Comparison of ENCODE assay signal across 8 cellular contexts in genomic region chr5:87267574-87268125, GRCh38. TPM values are rescaled to one million over a fixed set of nuclear protein-coding genes. Genes with fewer than 3 reads are reported as not detected.
DNase-seq lines count a peak whose midpoint lies in the region; ATAC-seq and TF ChIP-seq lines count a peak whose summit lies in the region.

Gene RASA1, plus strand, starts transcription at chr5:87267883. Its CDS starts 569 bp downstream, at chr5:87268452.

- H3K9me2 ChIP-seq in OCI-LY1 (ENCODE audit: low read depth, low read length) = no peaks in the 10 kb centered on the region

- no peaks in the 10 kb centered on the region for H3K27me3 ChIP-seq in OCI-LY1 (ENCODE audit: insufficient read depth, low read length)

- H3K27ac Mint-ChIP-seq in endothelial cell (ENCODE audit: unreplicated experiment) = peak within 1 kb of the TSS; percentile 91
- peak within 1 kb of the TSS; percentile 98 for H3K27ac Mint-ChIP-seq in mesothelial cell of epicardium

- H3K27me3 Mint-ChIP-seq in endothelial cell (ENCODE audit: unreplicated experiment) (peaks cover 10% of the 10 kb centered on the region), mesothelial cell of epicardium (ENCODE audit: low read depth) (peaks cover 10% of the 10 kb centered on the region)

- H3K9me3 Mint-ChIP-seq in endothelial cell (ENCODE audit: unreplicated experiment) (no peaks in the 10 kb centered on the region), mesothelial cell of epicardium (no peaks in the 10 kb centered on the region)

- H3K4me2 ChIP-seq in OCI-LY1 (ENCODE audit: low read length) = peak within 1 kb of the TSS; percentile 98

- TF ChIP-seq CTCF in OCI-LY1 (IDR thresholded peaks at IDR 0.05; ENCODE audit: low read length) (no peak), endothelial cell (IDR thresholded peaks at IDR 0.05; ENCODE audit: unreplicated experiment) (no peak), mesothelial cell of epicardium (IDR thresholded peaks at IDR 0.05; ENCODE audit: unreplicated experiment) (no peak)

- H3K4me1 Mint-ChIP-seq in endothelial cell (ENCODE audit: unreplicated experiment) (peaks cover 22% of the 10 kb centered on the region), mesothelial cell of epicardium (peaks cover 25% of the 10 kb centered on the region)

- peak within 1 kb of the TSS; percentile 42 for H3K27ac ChIP-seq in OCI-LY1 (ENCODE audit: low read depth, low read length, poor library complexity, severe bottlenecking)

- H3K4me3 Mint-ChIP-seq in endothelial cell (ENCODE audit: unreplicated experiment) (peak within 1 kb of the TSS; percentile 99), mesothelial cell of epicardium (peak within 1 kb of the TSS; percentile 96)

- H3K36me3 ChIP-seq in OCI-LY1 (ENCODE audit: insufficient read depth, low read length) = 0 out of 2 replicates have a peak, but pooled peaks cover 5% of the 10 kb centered on the region

- H2AFZ ChIP-seq in OCI-LY1 (ENCODE audit: low read length) = peak within 1 kb of the TSS; percentile 39

- peak; percentile 41 for ATAC-seq in GM21526 (IDR thresholded peaks at IDR 0.05; ENCODE audit: low FRiP score, unreplicated experiment)

- H4K20me1 ChIP-seq in OCI-LY1 (ENCODE audit: insufficient read depth, low read length) = no peaks in the 10 kb centered on the region

- peak within 1 kb of the TSS; percentile 80 for H3K9ac ChIP-seq in OCI-LY1 (ENCODE audit: low read length)

- H3K9me3 ChIP-seq in OCI-LY1 (ENCODE audit: low read length) = no peaks in the 10 kb centered on the region

- H3K36me3 Mint-ChIP-seq in endothelial cell (ENCODE audit: low read depth, unreplicated experiment) (no peaks in the 10 kb centered on the region), mesothelial cell of epicardium (peaks cover 3% of the 10 kb centered on the region)

- peak within 1 kb of the TSS; percentile 69 for H3K4me3 ChIP-seq in OCI-LY1 (ENCODE audit: low read depth, low read length, poor library complexity, severe bottlenecking)

- peaks cover 29% of the 10 kb centered on the region for H3K79me2 ChIP-seq in OCI-LY1 (ENCODE audit: insufficient read depth, low read length)

- peaks cover 18% of the 10 kb centered on the region for H3K4me1 ChIP-seq in OCI-LY1 (ENCODE audit: insufficient read depth, low read length, severe bottlenecking)

- DNase-seq in DMS 273 (lab: John Stamatoyannopoulos, UW; ENCODE audit: unreplicated experiment) (peak; percentile 98), HuH-7 (ENCODE audit: low spot score) (peak; percentile 80), endothelial cell (ENCODE audit: low spot score) (peak; percentile 98), mesothelial cell of epicardium (ENCODE audit: low spot score in 2 of 2, unreplicated experiment in 2 of 2) (peak; percentile 97 to 99)
- peak; percentile 79 for DNase-seq in activated CD8-positive, alpha-beta memory T cell treated with anti-CD3 and anti-CD28 coated beads, Interleukin-2, amount 50 U/mL, for 4 hours
- DNase-seq in stimulated activated CD8-positive, alpha-beta memory T cell treated with anti-CD3 and anti-CD28 coated beads, Interleukin-15, amount 100 ng/mL, for 4 hours (ENCODE audit: low read depth in 2 of 2) = peak; percentile 69 to 70

- H3F3A ChIP-seq in OCI-LY1 (ENCODE audit: insufficient read depth, low read length) = no peaks in the 10 kb centered on the region

RNA-seq across cellular contexts. Expression of gene RASA1, which starts in this region (rescaled TPM):
- 48.7 TPM for total RNA-seq in endothelial cell (ENCODE audit: unreplicated experiment)
- 36.6 to 37.8 TPM (median 37.1 TPM) in 3 replicates for total RNA-seq in mesothelial cell of epicardium

Comparison
In these comparisons a context has a peak if more than half of its experiments do, and no peak if none do; other contexts are left out.
1. Peak in every context shown above with its lines: DNase-seq, ATAC-seq, H3K4me3 ChIP-seq and H3K27ac ChIP-seq.